ENCODE assay signal across 8 cellular contexts in genomic region chr12:120581998-120582397, GRCh38. TPM values are rescaled to one million over a fixed set of nuclear protein-coding genes. Genes with fewer than 3 reads are reported as not detected.
DNase-seq lines count a peak whose midpoint lies in the region; ATAC-seq and TF ChIP-seq lines count a peak whose summit lies in the region.

No MANE protein-coding gene starts in this region.

- H4K5ac ChIP-seq in mesendoderm (ENCODE audit: low read length), result no peak overlapping the region

- H2AK5ac ChIP-seq in mesendoderm (ENCODE audit: low read length), result no peak overlapping the region

- H2BK120ac ChIP-seq in mesendoderm (ENCODE audit: low read depth, low read length), result no peak overlapping the region

- H3K23ac ChIP-seq in mesendoderm (ENCODE audit: low read length), result no peak overlapping the region

- WGBS in mesendoderm (ENCODE audit: extremely low coverage, insufficient coverage, low lambda C conversion rate), result no CpG with 5 or more reads among the region's 9 CpGs

- peak; percentile 6 for DNase-seq in stimulated activated naive CD4-positive, alpha-beta T cell treated with Interleukin-2 at 50 U/mL for 16 hours (lab: John Stamatoyannopoulos, UW)
- no peak for DNase-seq in stimulated activated naive CD4-positive, alpha-beta T cell (lab: John Stamatoyannopoulos, UW)
- DNase-seq in ascending aorta (ENCODE audit: low spot score in 2 of 2), result no peak
- no peak for DNase-seq in mesendoderm
- DNase-seq in SK-N-DZ (ENCODE audit: low spot score), result no peak

- H2BK5ac ChIP-seq in mesendoderm (ENCODE audit: low read length), result no peak overlapping the region

- intact Hi-C loops in ascending aorta (cut with DNase I), result loop anchor here (1.0 to 5.0 kb wide), 8 partner anchors 47 to 389 kb away; partner anchors contain the start of genes ACADS, DYNLL1, MLEC and RNF10

- no peak for ATAC-seq in GM18517 (IDR thresholded peaks at IDR 0.05; ENCODE audit: unreplicated experiment)
- no peak for ATAC-seq in HG03457 (IDR thresholded peaks at IDR 0.05; ENCODE audit: unreplicated experiment)
- ATAC-seq in HG02973 (IDR thresholded peaks at IDR 0.05; ENCODE audit: unreplicated experiment), result no peak

- H4K8ac ChIP-seq in mesendoderm (ENCODE audit: low read depth, low read length), result no peak overlapping the region

- peak overlapping the region; percentile 89 for H3K56ac ChIP-seq in mesendoderm (ENCODE audit: low read length)

- no peak overlapping the region for H3K27ac ChIP-seq in ascending aorta
- H3K27ac ChIP-seq in mesendoderm (ENCODE audit: low read depth, low read length), result no peak overlapping the region

- H3K79me2 ChIP-seq in mesendoderm (ENCODE audit: control insufficient read depth, insufficient read depth, low read length), result peaks cover 3% of the 10 kb centered on the region

- no peaks in the 10 kb centered on the region for H3K27me3 ChIP-seq in ascending aorta
- H3K27me3 ChIP-seq in mesendoderm (ENCODE audit: insufficient read depth, low read length, poor library complexity), result no peaks in the 10 kb centered on the region

- no peaks in the 10 kb centered on the region for H3K9me3 ChIP-seq in ascending aorta

- H3K4me1 ChIP-seq in ascending aorta (peaks cover 3% of the 10 kb centered on the region in 2 donors), mesendoderm (ENCODE audit: control insufficient read depth, low read depth, low read length) (no peaks in the 10 kb centered on the region)

- H3K4me2 ChIP-seq in mesendoderm (ENCODE audit: low read length), result peak overlapping the region; percentile 96

- no peaks in the 10 kb centered on the region for H3K79me1 ChIP-seq in mesendoderm (ENCODE audit: low read length)

- peak overlapping the region; percentile 82 for H3K9ac ChIP-seq in mesendoderm (ENCODE audit: low read length)

- H3K4me3 ChIP-seq in ascending aorta, result peak overlapping the region; percentile 63 to 87
- H3K4me3 ChIP-seq in mesendoderm (ENCODE audit: low read length), result no peak overlapping the region

- TF ChIP-seq CTCF in ascending aorta (IDR thresholded peaks at IDR 0.05), result no peak

- no peak overlapping the region for H3K18ac ChIP-seq in mesendoderm (ENCODE audit: low read length)

- H2BK15ac ChIP-seq in mesendoderm (replicated peaks; ENCODE audit: low read depth), result no peak overlapping the region

- H3K4ac ChIP-seq in mesendoderm (ENCODE audit: low read depth, low read length), result no peak overlapping the region

- H3K36me3 ChIP-seq in ascending aorta (peaks cover 25 to 26% of the 10 kb centered on the region in 2 donors), mesendoderm (ENCODE audit: control insufficient read depth, insufficient read depth, low read length) (peaks cover 7% of the 10 kb centered on the region)

RNA-seq across cellular contexts. Expression of gene POP5, which starts 0.8 kb away (rescaled TPM):
- total RNA-seq in ascending aorta, result 3.0 TPM
- 45.5 TPM for polyA plus RNA-seq in mesendoderm (2013, experiment 1 of 2)
- polyA plus RNA-seq in mesendoderm (2013, experiment 2 of 2), result 44.6 TPM
- polyA plus RNA-seq in SK-N-DZ (2014; cell fraction: cytosol; rRNA removed), result 62.1 and 68.6 TPM in 2 replicates
- 104 and 115 TPM in 2 replicates for polyA plus RNA-seq in SK-N-DZ (2014; cell fraction: nucleus; rRNA removed)

RNA-seq across cellular contexts. Expression of gene RNF10, which starts 47.8 kb away (rescaled TPM):
- 147 TPM for total RNA-seq in ascending aorta
- 131 TPM for polyA plus RNA-seq in mesendoderm (2013, experiment 1 of 2)
- 137 TPM for polyA plus RNA-seq in mesendoderm (2013, experiment 2 of 2)
- 60.2 and 107 TPM in 2 replicates for polyA plus RNA-seq in SK-N-DZ (2014; cell fraction: cytosol; rRNA removed)
- polyA plus RNA-seq in SK-N-DZ (2014; cell fraction: nucleus; rRNA removed), result 85.4 and 91.4 TPM in 2 replicates

RNA-seq across cellular contexts. Expression of gene COQ5, which starts 53.0 kb away (rescaled TPM):
- total RNA-seq in ascending aorta, result 5.9 TPM
- polyA plus RNA-seq in mesendoderm (2013, experiment 1 of 2), result 26.5 TPM
- 25.9 TPM for polyA plus RNA-seq in mesendoderm (2013, experiment 2 of 2)
- polyA plus RNA-seq in SK-N-DZ (2014; cell fraction: cytosol; rRNA removed), result 81.5 and 98.4 TPM in 2 replicates
- polyA plus RNA-seq in SK-N-DZ (2014; cell fraction: nucleus; rRNA removed), result 60.3 and 76.9 TPM in 2 replicates

RNA-seq across cellular contexts. Expression of gene CABP1, which starts 58.4 kb away (rescaled TPM):
- 0.32 TPM for total RNA-seq in ascending aorta
- polyA plus RNA-seq in mesendoderm (2013, experiment 1 of 2), result 0.62 TPM
- polyA plus RNA-seq in mesendoderm (2013, experiment 2 of 2), result 0.67 TPM
- polyA plus RNA-seq in SK-N-DZ (2014; cell fraction: cytosol; rRNA removed), result not detected in 2 replicates
- polyA plus RNA-seq in SK-N-DZ (2014; cell fraction: nucleus; rRNA removed), result 1.2 TPM in 1 of 2 replicates, not detected in the other
